In the genomic region with DNA sequence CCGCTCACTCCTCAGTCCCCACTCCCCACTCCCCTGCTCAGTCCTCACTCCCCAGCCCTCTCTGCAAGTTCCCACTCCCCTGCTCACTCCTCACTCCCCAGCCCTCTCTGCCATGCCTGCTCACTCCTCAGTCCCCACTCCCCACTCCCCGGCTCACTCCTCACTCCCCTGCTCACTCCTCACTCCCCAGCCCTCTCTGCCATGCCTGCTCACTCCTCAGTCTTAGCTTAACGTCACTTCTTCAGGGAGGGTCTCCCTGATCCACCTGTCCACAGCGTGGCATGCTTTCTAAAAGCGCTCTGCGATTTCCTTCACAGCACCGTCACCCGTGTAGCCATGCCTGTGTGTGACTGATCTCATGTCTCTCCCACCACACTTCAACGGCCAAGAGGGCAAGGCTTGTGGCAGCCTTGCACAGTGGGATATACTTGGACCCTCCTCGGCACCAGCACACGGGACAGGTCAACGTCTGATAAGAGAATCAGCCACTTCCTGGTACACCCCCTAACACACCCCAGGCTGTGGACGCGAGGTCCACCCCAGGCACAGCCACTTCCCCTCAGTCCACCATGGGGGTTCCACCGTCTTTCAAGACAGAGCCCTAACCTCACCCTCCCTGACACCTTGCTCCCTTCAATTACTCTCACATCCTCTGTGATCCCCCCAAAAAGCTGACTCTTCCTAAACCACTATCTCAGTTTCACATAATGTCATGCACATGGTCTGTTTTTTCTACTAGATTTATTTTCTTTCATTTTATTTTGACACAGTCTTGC, we compare ENCODE assay signal across 10 cellular contexts. TPM values are rescaled to one million over a fixed set of nuclear protein-coding genes. Genes with fewer than 3 reads are reported as not detected.
DNase-seq lines count a peak whose midpoint lies in the region; ATAC-seq and TF ChIP-seq lines count a peak whose summit lies in the region.
"Had no signal": no experiment of that assay in that cellular context is flagged by ENCODE, and none has a peak within 500 bp of the region (broad histone marks: within the 10 kb centered on the region; RNA-seq: fewer than 3 reads in every experiment).

No MANE protein-coding gene starts in this region.

- ATAC-seq in GM18499 (IDR thresholded peaks at IDR 0.05; ENCODE audit: insufficient read depth, unreplicated experiment) (peak; percentile 52), HG03354 (IDR thresholded peaks at IDR 0.05; ENCODE audit: poor library complexity, severe bottlenecking, unreplicated experiment) (peak; percentile 41), left lung (peak; percentile 14), right lobe of liver (no peak)

- H3K9me3 ChIP-seq in left lung, result no peaks in the 10 kb centered on the region
- H3K9me3 ChIP-seq in right lobe of liver, result no peaks in the 10 kb centered on the region
- H3K9me3 ChIP-seq: vagina had no signal

- 84 to 92% methylated on average over 15 of the region's 15 CpGs for WGBS in lower leg skin, 2 donors
- 72% methylated on average over 15 of the region's 15 CpGs for WGBS in right lobe of liver (ENCODE audit: insufficient coverage, low coverage, low lambda C conversion rate, missing lambda C conversion rate)

- H3K4me3 ChIP-seq in left lung, result no peak overlapping the region
- no peak overlapping the region for H3K4me3 ChIP-seq in lower leg skin (ENCODE audit: low read depth, poor library complexity, severe bottlenecking)
- H3K4me3 ChIP-seq in right lobe of liver, result no peak overlapping the region
- H3K4me3 ChIP-seq: vagina had no signal

- intact Hi-C loops in left lung (cut with DNase I), result no loop called here
- intact Hi-C loops in lower leg skin (cut with DNase I; ENCODE audit: low total_unique reads), result no loop called here
- intact Hi-C loops in right lobe of liver (cut with DNase I), result no loop called here

- H3K4me1 ChIP-seq in left lung (peaks cover 0 to 5% of the 10 kb centered on the region in 2 donors), right lobe of liver (no peaks in the 10 kb centered on the region)

- H3K27me3 ChIP-seq in left lung (no peaks in the 10 kb centered on the region), right lobe of liver (no peaks in the 10 kb centered on the region)
- H3K27me3 ChIP-seq: vagina had no signal

- TF ChIP-seq POLR2A in lower leg skin (IDR thresholded peaks at IDR 0.05), result no peak
- no peak for TF ChIP-seq POLR2A in right lobe of liver (IDR thresholded peaks at IDR 0.05)

- no peaks in the 10 kb centered on the region for H3K36me3 ChIP-seq in left lung
- H3K36me3 ChIP-seq in right lobe of liver, result no peaks in the 10 kb centered on the region
- H3K36me3 ChIP-seq: vagina had no signal

- DNase-seq in GM20000 (ENCODE audit: low spot score) (peak; percentile 72), left lung (no peak), lower leg skin (ENCODE audit: low spot score in 2 of 2) (no peak), Ammon's horn (ENCODE audit: low spot score) (no peak), islet precursor cell (no peak), right lobe of liver (no peak)
- DNase-seq: NCI-H1105 treated with DMSO at 0.1 percent for 48 hours had no signal

- H3K27ac ChIP-seq in left lung, result no peak overlapping the region
- no peak overlapping the region for H3K27ac ChIP-seq in right lobe of liver
- H3K27ac ChIP-seq: vagina had no signal

- TF ChIP-seq CTCF in GM20000 (IDR thresholded peaks at IDR 0.05; ENCODE audit: extremely low read depth, missing control alignments), result no peak
- no peak for TF ChIP-seq CTCF in left lung (IDR thresholded peaks at IDR 0.05)
- TF ChIP-seq CTCF in lower leg skin (IDR thresholded peaks at IDR 0.05), result no peak
- no peak for TF ChIP-seq CTCF in right lobe of liver (IDR thresholded peaks at IDR 0.05)

RNA-seq across cellular contexts. Expression of a gene that starts 14.0 kb away (rescaled TPM):
- total RNA-seq in left lung (1 to 10 TPM; 6.2 to 7.8 TPM), lower leg skin (10 to 100 TPM in 2 of 4 donors, 1 to 10 TPM in 2; 4.7 to 26.9 (median 9.1) TPM), right lobe of liver (1 to 10 TPM; 1.9 to 4.0 (median 2.7) TPM)

Comparison
In these comparisons a context has a peak if more than half of its experiments do, and no peak if none do; other contexts are left out.
1. ATAC-seq: peak in GM18499 (single experiment), HG03354 (single experiment) and left lung (single experiment); none in right lobe of liver (0 of 4).